Comparison of ENCODE assay signal across 8 cellular contexts in the genomic region with DNA sequence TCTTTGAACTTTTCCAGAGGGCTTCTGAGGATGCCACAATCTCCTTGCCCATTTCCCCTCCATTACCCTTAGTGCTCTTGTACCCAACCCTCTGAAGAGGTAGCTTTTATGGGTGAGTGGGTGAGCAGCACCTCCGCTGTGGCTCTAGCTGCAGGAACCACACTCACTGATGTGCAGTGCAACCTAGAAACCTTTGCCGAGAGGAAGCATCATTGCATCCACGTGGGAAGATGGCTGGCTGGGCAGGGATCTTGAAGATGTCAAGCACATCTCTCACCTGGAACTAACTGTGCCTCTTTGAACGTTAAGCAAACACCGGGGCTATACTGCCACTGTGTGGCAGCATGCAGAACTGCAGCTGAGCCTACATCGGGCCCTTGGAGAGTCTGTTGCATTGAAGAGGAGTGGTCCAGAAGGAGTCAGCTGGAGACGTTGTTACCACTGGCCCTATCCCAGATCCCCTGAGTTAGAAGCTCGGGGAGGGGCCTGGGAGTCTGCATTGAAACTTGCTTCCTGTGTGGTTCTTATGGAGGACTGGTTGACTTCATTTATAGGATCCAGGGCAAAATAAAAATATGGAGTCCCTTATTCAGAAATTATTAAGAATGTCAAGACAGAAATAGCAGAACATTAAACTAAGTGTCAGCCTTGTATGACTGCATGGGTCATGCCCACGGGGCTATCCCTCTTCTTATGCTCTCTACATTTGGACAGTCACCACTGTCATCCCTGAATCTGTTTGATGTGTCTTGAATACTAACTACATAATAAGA. TPM values are rescaled to one million over a fixed set of nuclear protein-coding genes. Genes with fewer than 3 reads are reported as not detected.
DNase-seq lines count a peak whose midpoint lies in the region; ATAC-seq, FAIRE-seq and TF ChIP-seq lines count a peak whose summit lies in the region.

No MANE protein-coding gene starts in this region.

- no peak overlapping the region for H3K18ac ChIP-seq in H1 (ENCODE audit: extremely low read depth, low read length)
- no peak overlapping the region for H3K18ac ChIP-seq in mesenchymal stem cell (ENCODE audit: low read depth in 1 of 2, low read length in 2 of 2)

- peak; percentile 74 for ATAC-seq in HG03571 (IDR thresholded peaks at IDR 0.05; ENCODE audit: unreplicated experiment)
- peak; percentile 78 for ATAC-seq in activated CD8-positive, alpha-beta T cell treated with anti-CD3 and anti-CD28 coated beads, Interleukin-2, amount 10 ng/mL, durations not matched to agents 7 days and 5 days

- H4K20me1 ChIP-seq in H1 (replicated peaks in 1 of 2; ENCODE audit: control insufficient read depth in 1 of 2, insufficient read depth in 2 of 2, low read length in 2 of 2) = peaks cover 2 to 3% of the 10 kb centered on the region in 2 experiments

- no peaks in the 10 kb centered on the region for H3K79me1 ChIP-seq in H1 (ENCODE audit: low read depth, low read length)
- no peaks in the 10 kb centered on the region for H3K79me1 ChIP-seq in mesenchymal stem cell (replicated peaks; ENCODE audit: low read length, poor library complexity, severe bottlenecking)

- peaks cover 5% of the 10 kb centered on the region for H3K27me3 Mint-ChIP-seq in activated CD8-positive, alpha-beta T cell treated with anti-CD3 and anti-CD28 coated beads, Interleukin-2, amount 10 ng/mL, durations not matched to agents 7 days and 5 days (ENCODE audit: low read depth)

- no peak overlapping the region for H2BK15ac ChIP-seq in H1 (ENCODE audit: low read length)
- no peak overlapping the region for H2BK15ac ChIP-seq in mesenchymal stem cell (ENCODE audit: low read depth, poor library complexity, severe bottlenecking)

- H2BK5ac ChIP-seq in H1 (ENCODE audit: low read depth, low read length) = no peak overlapping the region
- no peak overlapping the region for H2BK5ac ChIP-seq in mesenchymal stem cell (ENCODE audit: low read depth, low read length, poor library complexity, severe bottlenecking)

- CTCF ChIA-PET in activated CD8-positive, alpha-beta T cell treated with anti-CD3 and anti-CD28 coated beads, Interleukin-2, amount 10 ng/mL, durations not matched to agents 7 days and 5 days (lab: Charles Lee) = interaction anchor here (0.6 to 12.7 kb wide), 25 partner anchors 8 to 563 kb away, joined by 3 to 336 read pairs (median 3); a partner anchor contains a TSS
- CTCF ChIA-PET in H1 (lab: Charles Lee; ENCODE audit: partially characterized antibody) = interaction anchor here (0.6 to 15.9 kb wide), 39 partner anchors 8 to 1792 kb away, joined by 3 to 493 read pairs (median 6); a partner anchor contains a TSS

- H3K4me1 Mint-ChIP-seq in activated CD8-positive, alpha-beta T cell treated with anti-CD3 and anti-CD28 coated beads, Interleukin-2, amount 10 ng/mL, durations not matched to agents 7 days and 5 days (ENCODE audit: low read depth) = no peaks in the 10 kb centered on the region

- peak; percentile 100 for TF ChIP-seq RAD21 in H1 (IDR thresholded peaks at IDR 0.05 in 1 of 2, conservative IDR thresholded peaks at IDR 0.05 in 1 of 2; ENCODE audit: low read depth in 2 of 2, low read length in 2 of 2)

- whole genome bisulfite sequencing in H1 (ENCODE audit: extremely low coverage in 1 of 2, insufficient coverage in 1 of 2, insufficient read length in 1 of 2, insufficient replicate concordance in 2 of 2, low coverage in 1 of 2, low lambda C conversion rate in 2 of 2, missing lambda C conversion rate in 1 of 2), 2 experiments = 35% methylated on average over 9 of the region's 9 CpGs; no CpG with 5 or more reads in 1 of the 2 experiments
- WGBS in mesenchymal stem cell = 16% methylated on average over 9 of the region's 9 CpGs

- H3K56ac ChIP-seq in H1 (replicated peaks; ENCODE audit: insufficient read length, low read depth, low read length) = no peak overlapping the region

- H3K9ac ChIP-seq in H1 (replicated peaks in 1 of 4; ENCODE audit: extremely low read depth in 1 of 4, low read depth in 3 of 4, low read length in 3 of 4) (no peak overlapping the region), mesenchymal stem cell (ENCODE audit: low read length) (no peak overlapping the region)

- TF ChIP-seq CTCF in BE2C (IDR thresholded peaks at IDR 0.05; ENCODE audit: low read depth, low read length) (peak; percentile 100), H1 (IDR thresholded peaks at IDR 0.05; ENCODE audit: control extremely low read depth in 1 of 3, insufficient read depth in 1 of 3, low read depth in 1 of 3, low read length in 3 of 3) (peak; percentile 90 to 100 (median 98))

- no peak overlapping the region for H3K4me3 Mint-ChIP-seq in activated CD8-positive, alpha-beta T cell treated with anti-CD3 and anti-CD28 coated beads, Interleukin-2, amount 10 ng/mL, durations not matched to agents 7 days and 5 days

- no peak overlapping the region for H2AFZ ChIP-seq in H1 (ENCODE audit: low read length)
- no peak overlapping the region for H2AFZ ChIP-seq in mesenchymal stem cell (ENCODE audit: low read depth, low read length)

- no peaks in the 10 kb centered on the region for H3K9me3 Mint-ChIP-seq in activated CD8-positive, alpha-beta T cell treated with anti-CD3 and anti-CD28 coated beads, Interleukin-2, amount 10 ng/mL, durations not matched to agents 7 days and 5 days (ENCODE audit: insufficient read depth)

- H3K23ac ChIP-seq in H1 (ENCODE audit: insufficient read length) = no peak overlapping the region
- H3K23ac ChIP-seq in mesenchymal stem cell (ENCODE audit: low read length in 2 of 2) = no peak overlapping the region

- H4K8ac ChIP-seq in H1 (ENCODE audit: extremely low read depth, insufficient read depth, low read length) (no peak overlapping the region), mesenchymal stem cell (ENCODE audit: low read length) (no peak overlapping the region)

- DNase-seq in BE2C (peak; percentile 72), GM19239 (ENCODE audit: insufficient read length, low spot score) (peak; percentile 80), NCI-H774 (lab: John Stamatoyannopoulos, UW) (peak; percentile 74), H1 (ENCODE audit: low read depth in 1 of 2, low spot score in 2 of 2) (peak; percentile 71 to 92), mesenchymal stem cell (peak; percentile 72)
- peak; percentile 77 for DNase-seq in activated CD8-positive, alpha-beta T cell treated with anti-CD3 and anti-CD28 coated beads, Interleukin-2, amount 10 ng/mL, durations not matched to agents 7 days and 5 days
- DNase-seq in stimulated activated CD8-positive, alpha-beta memory T cell treated with anti-CD3 and anti-CD28 coated beads, Interleukin-4, amount 100 ng/mL, for 48 hours = peak; percentile 75

- H3K36me3 ChIP-seq in BE2C = peaks cover 14% of the 10 kb centered on the region
- peaks cover 0 to 16% (median 9%) of the 10 kb centered on the region in 4 experiments; a peak in 5 of 8 replicates for H3K36me3 ChIP-seq in H1 (ENCODE audit: control insufficient read depth in 2 of 4, insufficient read depth in 4 of 4, low read length in 3 of 4)
- H3K36me3 ChIP-seq in mesenchymal stem cell (ENCODE audit: control insufficient read depth in 1 of 2, insufficient read depth in 2 of 2, low read depth in 1 of 2, low read length in 2 of 2) = peaks cover 0 to 35% of the 10 kb centered on the region in 2 experiments

- H3K79me2 ChIP-seq in H1 (ENCODE audit: control insufficient read depth in 1 of 2, insufficient read depth in 2 of 2, low read length in 2 of 2) = no peaks in the 10 kb centered on the region

- no peak overlapping the region for H4K5ac ChIP-seq in H1 (ENCODE audit: insufficient read length, low read depth, low read length)

- H3K14ac ChIP-seq in H1 (ENCODE audit: insufficient read length) (no peak overlapping the region), mesenchymal stem cell (ENCODE audit: low read length in 2 of 2) (no peak overlapping the region)

- no peaks in the 10 kb centered on the region for H3K23me2 ChIP-seq in H1 (ENCODE audit: low read depth, low read length)

- H4K91ac ChIP-seq in H1 (replicated peaks; ENCODE audit: insufficient read length, low read length) (no peak overlapping the region), mesenchymal stem cell (ENCODE audit: low read length) (no peak overlapping the region)

- peaks cover 22% of the 10 kb centered on the region for H3K4me1 ChIP-seq in BE2C
- peaks cover 0 to 13% (median 10%) of the 10 kb centered on the region in 4 experiments; a peak in 6 of 7 replicates for H3K4me1 ChIP-seq in H1 (replicated peaks in 1 of 4; ENCODE audit: control insufficient read depth in 3 of 4, insufficient read depth in 4 of 4, low read length in 3 of 4)
- H3K4me1 ChIP-seq in mesenchymal stem cell (ENCODE audit: control insufficient read depth, insufficient read depth, low read depth, low read length) = peaks cover 17% of the 10 kb centered on the region

- H2BK20ac ChIP-seq in H1 (ENCODE audit: low read length) = no peak overlapping the region

- TF ChIP-seq POLR2A in H1 (IDR thresholded peaks at IDR 0.05; ENCODE audit: control extremely low read depth in 1 of 2, low read depth in 2 of 2, low read length in 2 of 2) = no peak

- H3K27me3 ChIP-seq in BE2C = no peaks in the 10 kb centered on the region
- no peaks in the 10 kb centered on the region for H3K27me3 ChIP-seq in H1 (replicated peaks in 1 of 4; ENCODE audit: control insufficient read depth in 3 of 4, extremely low read depth in 1 of 4, insufficient read depth in 3 of 4, low read length in 3 of 4)
- peaks cover 0 to 30% of the 10 kb centered on the region in 2 experiments for H3K27me3 ChIP-seq in mesenchymal stem cell (ENCODE audit: control insufficient read depth in 1 of 2, insufficient read depth in 1 of 2, low read length in 2 of 2)

- no peak overlapping the region for H3K4ac ChIP-seq in H1 (replicated peaks; ENCODE audit: insufficient read length, low read depth, low read length)
- H3K4ac ChIP-seq in mesenchymal stem cell (ENCODE audit: low read depth in 1 of 2, low read length in 2 of 2) = no peak overlapping the region

- H3K27ac ChIP-seq in H1 (ENCODE audit: low read depth, low read length) (no peak overlapping the region), mesenchymal stem cell (ENCODE audit: low read length, poor library complexity, severe bottlenecking) (no peak overlapping the region)

- no peak overlapping the region for H3K27ac Mint-ChIP-seq in activated CD8-positive, alpha-beta T cell treated with anti-CD3 and anti-CD28 coated beads, Interleukin-2, amount 10 ng/mL, durations not matched to agents 7 days and 5 days

- FAIRE-seq in GM19239 (lab: Jason Lieb, UNC) (peak; percentile 98), H1 (lab: Jason Lieb, UNC) (peak; percentile 99)

- H3K4me3 ChIP-seq in BE2C (ENCODE audit: low read depth, low read length) (no peak overlapping the region), H1 (ENCODE audit: extremely low read depth in 1 of 4, insufficient read depth in 2 of 4, low read depth in 3 of 4, low read length in 4 of 4) (no peak overlapping the region; a peak in 1 of 8 replicates), mesenchymal stem cell (ENCODE audit: insufficient read depth in 1 of 2, low read depth in 1 of 2, low read length in 2 of 2) (no peak overlapping the region)

- H3K4me2 ChIP-seq in H1 (ENCODE audit: insufficient read depth in 1 of 2, low read depth in 2 of 2, low read length in 2 of 2) (no peak overlapping the region), mesenchymal stem cell (ENCODE audit: low read length, poor library complexity, severe bottlenecking) (no peak overlapping the region)

- no peak for TF ChIP-seq EP300 in H1 (IDR thresholded peaks at IDR 0.05; ENCODE audit: borderline replicate concordance in 1 of 2, low read depth in 2 of 2, low read length in 2 of 2)

- no peak overlapping the region for H2BK120ac ChIP-seq in H1 (replicated peaks; ENCODE audit: low read depth, low read length)
- no peak overlapping the region for H2BK120ac ChIP-seq in mesenchymal stem cell (ENCODE audit: low read depth, low read length)

- POLR2A ChIA-PET in activated CD8-positive, alpha-beta T cell treated with anti-CD3 and anti-CD28 coated beads, Interleukin-2, amount 10 ng/mL, durations not matched to agents 7 days and 5 days (lab: Charles Lee) = interaction anchor here (1.2 to 1.4 kb wide), 2 partner anchors 147 to 168 kb away, joined by 3 to 4 read pairs; a partner anchor contains a TSS
- POLR2A ChIA-PET in H1 (lab: Charles Lee; ENCODE audit: partially characterized antibody) = interaction anchor here (0.8 to 1.2 kb wide), 5 partner anchors 15 to 168 kb away, joined by 3 to 5 read pairs (median 3); a partner anchor contains a TSS

- H3K9me3 ChIP-seq in BE2C (no peaks in the 10 kb centered on the region), H1 (ENCODE audit: insufficient read depth in 2 of 2, low read depth in 1 of 2, low read length in 1 of 2) (no peaks in the 10 kb centered on the region), mesenchymal stem cell (ENCODE audit: control insufficient read depth, low read length) (no peaks in the 10 kb centered on the region)

- H3K36me3 Mint-ChIP-seq in activated CD8-positive, alpha-beta T cell treated with anti-CD3 and anti-CD28 coated beads, Interleukin-2, amount 10 ng/mL, durations not matched to agents 7 days and 5 days (ENCODE audit: low read depth) = peaks cover 3% of the 10 kb centered on the region

- peak overlapping the region; percentile 11; the same call in 1 of the 2 replicates for H2BK12ac ChIP-seq in H1 (ENCODE audit: low read depth, low read length)
- H2BK12ac ChIP-seq in mesenchymal stem cell (ENCODE audit: low read length in 2 of 2) = no peak overlapping the region

- H2AK5ac ChIP-seq in H1 (ENCODE audit: low read depth, low read length) (no peak overlapping the region), mesenchymal stem cell (ENCODE audit: low read length, severe bottlenecking) (no peak overlapping the region)

RNA-seq across cellular contexts. Expression of a gene that starts 28.7 kb away (rescaled TPM):
- polyA plus RNA-seq in BE2C (2012; ENCODE audit: insufficient read depth, insufficient read length, low read depth) = 34.8 TPM
- under 1 TPM; 0.08 to 0.18 TPM for total RNA-seq in activated CD8-positive, alpha-beta T cell treated with anti-CD3 and anti-CD28 coated beads, Interleukin-2, amount 10 ng/mL, durations not matched to agents 7 days and 5 days
- total RNA-seq in H1 (2021; fragmentation: NEBNext Ultra II Directional; extraction: Animal tissue kit (Norgen Biotek cat#: 25700)) = 2.0 and 2.5 TPM in 2 replicates
- 2.2 and 4.4 TPM in 2 replicates for polyA plus RNA-seq in H1 (2011; rRNA removed)
- 2.9 TPM for polyA plus RNA-seq in H1 (2011; cell fraction: cytosol; rRNA removed)
- 3.6 TPM for polyA plus RNA-seq in H1 (2011; cell fraction: nucleus; rRNA removed)
- polyA plus RNA-seq in H1 (2012, experiment 1 of 2) = 1.7 to 2.1 TPM (median 2.0 TPM) in 4 replicates
- 1.0 TPM for polyA plus RNA-seq in H1 (2012, experiment 2 of 2)
- polyA plus RNA-seq in H1 (2013, experiment 1 of 2) = 2.8 TPM
- polyA plus RNA-seq in H1 (2013, experiment 2 of 2) = 3.4 TPM
- polyA minus RNA-seq in H1 (2011; rRNA and poly(A)+ RNA removed) = 2.0 and 3.6 TPM in 2 replicates
- polyA minus RNA-seq in H1 (2011; cell fraction: cytosol; rRNA and poly(A)+ RNA removed) = 2.9 TPM
- 2.8 TPM for polyA minus RNA-seq in H1 (2011; cell fraction: nucleus; rRNA and poly(A)+ RNA removed)
- polyA plus RNA-seq in mesenchymal stem cell (2013, experiment 1 of 2) = 440 TPM
- 419 TPM for polyA plus RNA-seq in mesenchymal stem cell (2013, experiment 2 of 2)

RNA-seq across cellular contexts. Expression of a gene that starts 33.4 kb away (rescaled TPM):
- polyA plus RNA-seq in BE2C (2012; ENCODE audit: insufficient read depth, insufficient read length, low read depth) = 1,157 TPM
- 10 to 100 TPM; 74.7 to 75.5 TPM for total RNA-seq in activated CD8-positive, alpha-beta T cell treated with anti-CD3 and anti-CD28 coated beads, Interleukin-2, amount 10 ng/mL, durations not matched to agents 7 days and 5 days
- total RNA-seq in H1 (2021; fragmentation: NEBNext Ultra II Directional; extraction: Animal tissue kit (Norgen Biotek cat#: 25700)) = 322 and 326 TPM in 2 replicates
- 782 and 980 TPM in 2 replicates for polyA plus RNA-seq in H1 (2011; rRNA removed)
- polyA plus RNA-seq in H1 (2011; cell fraction: cytosol; rRNA removed) = 607 TPM
- polyA plus RNA-seq in H1 (2011; cell fraction: nucleus; rRNA removed) = 562 TPM
- 269 to 492 TPM (median 434 TPM) in 4 replicates for polyA plus RNA-seq in H1 (2012, experiment 1 of 2)
- polyA plus RNA-seq in H1 (2012, experiment 2 of 2) = 469 TPM
- polyA plus RNA-seq in H1 (2013, experiment 1 of 2) = 853 TPM
- polyA plus RNA-seq in H1 (2013, experiment 2 of 2) = 787 TPM
- polyA minus RNA-seq in H1 (2011; rRNA and poly(A)+ RNA removed) = 98.8 and 122 TPM in 2 replicates
- polyA minus RNA-seq in H1 (2011; cell fraction: cytosol; rRNA and poly(A)+ RNA removed) = 242 TPM
- 141 TPM for polyA minus RNA-seq in H1 (2011; cell fraction: nucleus; rRNA and poly(A)+ RNA removed)
- 285 TPM for polyA plus RNA-seq in mesenchymal stem cell (2013, experiment 1 of 2)
- 282 TPM for polyA plus RNA-seq in mesenchymal stem cell (2013, experiment 2 of 2)
